In genomic region chr9:108271646-108272349, GRCh38 we compare ENCODE assay signal across 9 cellular contexts.
DNase-seq lines count a peak whose midpoint lies in the region; TF ChIP-seq lines count a peak whose summit lies in the region.
"Had no signal": no experiment of that assay in that cellular context is flagged by ENCODE, and none has a peak within 500 bp of the region (broad histone marks: within the 10 kb centered on the region; RNA-seq: fewer than 3 reads in every experiment).

No MANE protein-coding gene starts in this region.

- H3K79me2 ChIP-seq in ACC112 (ENCODE audit: control insufficient read depth, insufficient read depth, low read length, unreplicated experiment) = no peaks in the 10 kb centered on the region

- peaks cover 1% of the 10 kb centered on the region for H3K36me3 Mint-ChIP-seq in activated CD4-positive, alpha-beta memory T cell treated with anti-CD3 and anti-CD28 coated beads for 36 hours
- H3K36me3 Mint-ChIP-seq: activated naive CD8-positive, alpha-beta T cell had no signal

- peak overlapping the region; percentile 61; the same call in 1 of the 2 replicates for H3K27ac ChIP-seq in ACC112 (ENCODE audit: low read depth, low read length)
- H3K27ac ChIP-seq in dorsolateral prefrontal cortex = peak overlapping the region in 9 of 59 donors; percentile 6 to 49 (median 25)

- no peaks in the 10 kb centered on the region for H3K4me1 Mint-ChIP-seq in activated CD4-positive, alpha-beta memory T cell treated with anti-CD3 and anti-CD28 coated beads for 36 hours (ENCODE audit: low read depth)

- H3K4me1 ChIP-seq in ACC112 (ENCODE audit: control insufficient read depth, insufficient read depth, low read length, unreplicated experiment) (peaks cover 28% of the 10 kb centered on the region), mucosa of stomach (ENCODE audit: control insufficient read depth, insufficient read depth, low read length) (peaks cover 34% of the 10 kb centered on the region)

- H2AFZ ChIP-seq in ACC112 (ENCODE audit: low read length, unreplicated experiment) = peak overlapping the region; percentile 97

- intact Hi-C loops in dorsolateral prefrontal cortex (cut with DNase I) = loop anchor here (5.0 to 10.0 kb wide), 3 partner anchors 637 to 789 kb away; partner anchors contain the start of gene KLF4 (in 1 of the 2)
- intact Hi-C loops in activated CD4-positive, alpha-beta memory T cell treated with anti-CD3 and anti-CD28 coated beads for 36 hours (cut with micrococcal nuclease) = no loop called here

- no peak overlapping the region for H3K4me3 Mint-ChIP-seq in activated CD4-positive, alpha-beta memory T cell treated with anti-CD3 and anti-CD28 coated beads for 36 hours
- H3K4me3 Mint-ChIP-seq: activated naive CD8-positive, alpha-beta T cell had no signal

- TF ChIP-seq CTCF in dorsolateral prefrontal cortex (IDR thresholded peaks at IDR 0.05 in 54 of 56, conservative IDR thresholded peaks at IDR 0.05 in 2 of 56; ENCODE audit: low read depth in 1 of 56, partially characterized antibody in 56 of 56) = no peak

- H3K4me3 ChIP-seq in ACC112 (ENCODE audit: low read depth, low read length) (peak overlapping the region; percentile 45), dorsolateral prefrontal cortex (peak overlapping the region in 31 of 59 donors; percentile 1 to 43 (median 22)), mucosa of stomach (ENCODE audit: low read length) (no peak overlapping the region)

- CTCF ChIA-PET in activated CD4-positive, alpha-beta memory T cell treated with anti-CD3 and anti-CD28 coated beads for 36 hours (lab: Charles Lee) = no interaction called here

- peak; percentile 89 for DNase-seq in H4 (ENCODE audit: low spot score)
- peak; percentile 95 for DNase-seq in NCI-H510A treated with DMSO at 0.1 percent for 48 hours (lab: John Stamatoyannopoulos, UW)
- no peak for DNase-seq in dorsolateral prefrontal cortex
- no peak for DNase-seq in effector CD8-positive, alpha-beta T cell (lab: John Stamatoyannopoulos, UW)
- no peak for DNase-seq in activated CD4-positive, alpha-beta memory T cell treated with anti-CD3 and anti-CD28 coated beads for 36 hours
- no peak for DNase-seq in ACHN

- in situ Hi-C loops in ACHN (cut with HindIII; ENCODE audit: low pct_ligation_motif_present, low pct_unique_long_range_greater_than_20kb, low sequenced_read_pairs) = no loop called here

- peak overlapping the region; percentile 88 for H3K9ac ChIP-seq in mucosa of stomach (ENCODE audit: low read length)

- no peaks in the 10 kb centered on the region for H3K27me3 Mint-ChIP-seq in activated CD4-positive, alpha-beta memory T cell treated with anti-CD3 and anti-CD28 coated beads for 36 hours
- H3K27me3 Mint-ChIP-seq: activated naive CD8-positive, alpha-beta T cell had no signal

- POLR2A ChIA-PET in activated CD4-positive, alpha-beta memory T cell treated with anti-CD3 and anti-CD28 coated beads for 36 hours (lab: Charles Lee) = no interaction called here

- no peak overlapping the region for H3K27ac Mint-ChIP-seq in activated CD4-positive, alpha-beta memory T cell treated with anti-CD3 and anti-CD28 coated beads for 36 hours
- H3K27ac Mint-ChIP-seq: activated naive CD8-positive, alpha-beta T cell had no signal

- H3K36me3 ChIP-seq in ACC112 (ENCODE audit: insufficient read depth, low read length) (no peaks in the 10 kb centered on the region), mucosa of stomach (ENCODE audit: control insufficient read depth, insufficient read depth, low read length) (no peaks in the 10 kb centered on the region)

- no peaks in the 10 kb centered on the region for H3K27me3 ChIP-seq in ACC112 (ENCODE audit: insufficient read depth, low read length)
- no peaks in the 10 kb centered on the region for H3K27me3 ChIP-seq in dorsolateral prefrontal cortex
- H3K27me3 ChIP-seq in mucosa of stomach (ENCODE audit: control insufficient read depth, insufficient read depth, low read length) = no peaks in the 10 kb centered on the region

- no peaks in the 10 kb centered on the region for H3K9me3 ChIP-seq in mucosa of stomach (ENCODE audit: control insufficient read depth, low read length)

- H3K9me3 Mint-ChIP-seq in activated CD4-positive, alpha-beta memory T cell treated with anti-CD3 and anti-CD28 coated beads for 36 hours = peaks cover 3% of the 10 kb centered on the region

Comparison
In these comparisons a context has a peak if more than half of its experiments do, and no peak if none do; other contexts are left out.
1. DNase-seq: peak in H4 (single experiment) and NCI-H510A treated with DMSO at 0.1 percent for 48 hours (single experiment); none in dorsolateral prefrontal cortex (0 of 10), effector CD8-positive, alpha-beta T cell (single experiment), activated CD4-positive, alpha-beta memory T cell treated with anti-CD3 and anti-CD28 coated beads for 36 hours (single experiment) and ACHN (single experiment).